Comparison of ENCODE assay signal across 26 cellular contexts in the genomic region with DNA sequence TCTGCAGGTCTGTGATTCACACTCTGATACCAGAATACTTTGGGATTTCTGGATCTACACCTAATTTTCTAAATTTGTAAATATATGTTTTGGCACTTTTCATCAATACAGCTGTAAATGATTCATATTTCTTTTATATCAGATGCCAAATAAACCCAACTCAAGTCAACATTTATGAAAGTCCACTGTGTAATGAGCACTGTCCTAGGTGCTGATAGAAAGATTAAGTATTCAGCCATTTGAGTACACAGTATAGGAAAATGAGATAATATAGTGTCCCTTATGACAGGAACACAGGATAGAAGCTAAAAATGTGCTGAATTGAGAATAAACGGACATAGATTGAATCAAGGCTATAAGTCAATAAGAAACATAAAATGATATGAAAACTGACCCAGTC. TPM values are rescaled to one million over a fixed set of nuclear protein-coding genes. Genes with fewer than 3 reads are reported as not detected.
"Had no signal": no experiment of that assay in that cellular context is flagged by ENCODE, and none has a peak within 500 bp of the region (broad histone marks: within the 10 kb centered on the region; RNA-seq: fewer than 3 reads in every experiment).

No MANE protein-coding gene starts in this region.

- H3K4me3 ChIP-seq: ascending aorta, body of pancreas, SK-N-MC had no signal

- H3K4me3 Mint-ChIP-seq: activated CD8-positive, alpha-beta T cell treated with anti-CD3 and anti-CD28 coated beads for 36 hours had no signal

- FAIRE-seq: bronchial epithelial cell had no signal

- H3K9me3 Mint-ChIP-seq: activated CD8-positive, alpha-beta T cell treated with anti-CD3 and anti-CD28 coated beads for 36 hours; activated naive CD4-positive, alpha-beta T cell treated with anti-CD3 and anti-CD28 coated beads, Interleukin-2, amount 50 U/mL, for 24 hours; activated T-cell treated with anti-CD3 and anti-CD28 coated beads, Interleukin-2, amount 50 U/mL, for 72 hours had no signal

- H3K27me3 ChIP-seq: ascending aorta, body of pancreas had no signal

- H3K9me3 ChIP-seq: ascending aorta, body of pancreas had no signal

- H3K27ac Mint-ChIP-seq: activated CD8-positive, alpha-beta T cell treated with anti-CD3 and anti-CD28 coated beads for 36 hours; activated naive CD4-positive, alpha-beta T cell treated with anti-CD3 and anti-CD28 coated beads, Interleukin-2, amount 50 U/mL, for 24 hours; activated T-cell treated with anti-CD3 and anti-CD28 coated beads, Interleukin-2, amount 50 U/mL, for 72 hours had no signal

- H3K27me3 Mint-ChIP-seq: activated CD8-positive, alpha-beta T cell treated with anti-CD3 and anti-CD28 coated beads for 36 hours; activated naive CD4-positive, alpha-beta T cell treated with anti-CD3 and anti-CD28 coated beads, Interleukin-2, amount 50 U/mL, for 24 hours had no signal

- DNase-seq: activated CD4-positive, alpha-beta T cell treated with anti-CD3 and anti-CD28 coated beads for 4 hours; activated CD8-positive, alpha-beta memory T cell treated with anti-CD3 and anti-CD28 coated beads, Interleukin-2, amount 50 U/mL, for 4 hours; activated CD8-positive, alpha-beta T cell treated with anti-CD3 and anti-CD28 coated beads for 36 hours; activated T-cell treated with anti-CD3 and anti-CD28 coated beads, Interleukin-2, amount 50 U/mL, for 72 hours; amniotic stem cell; body of pancreas; central memory CD4-positive, alpha-beta T cell; NCI-H1092; NCI-H1417; NCI-H2029; NCI-H2107; NCI-H2171 treated with DMSO at 0.1 percent for 48 hours; NCI-H345; NCI-H510A treated with DMSO at 0.1 percent for 48 hours; NCI-H69; NK-92 treated with Interleukin-12 subunit alpha and Interleukin-12 subunit beta, amount 100 ng/mL, for 24 hours; OCI-M1; RPMI8226; SW 1271 had no signal

- ATAC-seq: activated CD4-positive, CD25-positive, alpha-beta regulatory T cell treated with anti-CD3 and anti-CD28 coated beads, Interleukin-2, amount 50 U/mL, for 24 hours; activated CD8-positive, alpha-beta T cell treated with anti-CD3 and anti-CD28 coated beads for 36 hours; activated T-cell treated with anti-CD3 and anti-CD28 coated beads, Interleukin-2, amount 50 U/mL, for 72 hours; body of pancreas; Panc1; Right ventricle myocardium inferior had no signal

- H3K27ac ChIP-seq: ascending aorta, body of pancreas, SK-N-MC had no signal

RNA-seq across cellular contexts. Expression of a gene that starts 25.9 kb away (rescaled TPM):
- total RNA-seq: ascending aorta had no signal

RNA-seq across cellular contexts. Expression of a gene that starts 48.8 kb away (rescaled TPM):
- total RNA-seq: ascending aorta had no signal
